In the genomic region with DNA sequence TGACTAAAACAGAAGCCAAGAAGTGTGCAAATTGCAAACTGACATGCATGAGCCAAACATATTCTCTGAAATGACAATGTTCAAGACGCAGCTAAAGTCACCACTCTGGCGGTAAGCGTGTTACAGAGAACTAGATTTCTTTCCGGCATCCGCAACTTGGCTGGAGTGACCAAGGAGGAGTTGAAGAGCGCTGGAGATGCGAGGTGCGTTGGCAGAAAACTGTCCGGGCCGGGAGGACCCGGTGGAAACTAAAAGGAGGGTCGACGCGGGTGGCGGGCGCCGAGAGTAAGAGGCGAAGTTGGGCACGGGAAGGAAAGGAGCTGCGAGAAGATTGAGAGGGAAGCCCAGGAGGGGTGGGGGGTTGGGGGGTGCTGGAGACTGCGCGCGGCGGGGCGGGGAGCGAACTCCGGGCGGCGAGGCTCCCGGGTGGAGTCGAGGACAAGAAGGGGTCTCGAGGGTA, we compare ENCODE assay signal across 8 cellular contexts. TPM values are rescaled to one million over a fixed set of nuclear protein-coding genes. Genes with fewer than 3 reads are reported as not detected.
A peak's percentile ranks its signal among the peaks of the same experiment; 100 is the strongest.
DNase-seq lines count a peak whose midpoint lies in the region; ATAC-seq, FAIRE-seq and TF ChIP-seq lines count a peak whose summit lies in the region.

No MANE protein-coding gene starts in this region.

- H3K79me2 ChIP-seq in endothelial cell of umbilical vein (ENCODE audit: control insufficient read depth, insufficient read depth, low read length): peaks cover 9% of the 10 kb centered on the region

- DNase-seq in A172 (ENCODE audit: low spot score): peak; percentile 20
- peak; percentile 54 for DNase-seq in GM13977 (ENCODE audit: low spot score)
- peak; percentile 19 to 36 for DNase-seq in activated CD4-positive, alpha-beta T cell treated with anti-CD3 and anti-CD28 coated beads for 4 hours
- DNase-seq in endothelial cell of umbilical vein (ENCODE audit: low read depth, low spot score): no peak
- DNase-seq in natural killer cell: peak; percentile 26
- no peak for DNase-seq in middle frontal gyrus (ENCODE audit: extremely low spot score, low spot score)

- H3K9me3 Mint-ChIP-seq in natural killer cell: no peaks in the 10 kb centered on the region

- CTCF ChIA-PET in endothelial cell of umbilical vein (lab: Charles Lee): no interaction called here

- dilution Hi-C loops in endothelial cell of umbilical vein (cut with MboI; ENCODE audit: extremely low pct_ligation_motif_present, low sequenced_read_pairs): no loop called here

- peak overlapping the region; percentile 77 to 94 for H3K27ac Mint-ChIP-seq in natural killer cell

- no peak for TF ChIP-seq POLR2A in endothelial cell of umbilical vein (IDR thresholded peaks at IDR 0.05; ENCODE audit: low read depth, low read length)

- ATAC-seq in natural killer cell (peak; percentile 27 to 36 (median 30)), HG03039 (IDR thresholded peaks at IDR 0.05; ENCODE audit: unreplicated experiment) (no peak)

- TSS peak; percentile 36 for BruUV-seq in endothelial cell of umbilical vein (replicated peaks; lab: Mats Ljungman, UMichigan)

- H2AFZ ChIP-seq in endothelial cell of umbilical vein (ENCODE audit: low read depth, low read length): peak overlapping the region; percentile 65

- no peak overlapping the region for H3K27ac ChIP-seq in HUES48 (ENCODE audit: low read depth, low read length)
- peak overlapping the region; percentile 74 for H3K27ac ChIP-seq in endothelial cell of umbilical vein (ENCODE audit: insufficient read depth, low read depth, low read length)

- peak overlapping the region; percentile 97 for H3K4me3 Mint-ChIP-seq in natural killer cell

- FAIRE-seq in endothelial cell of umbilical vein (lab: Jason Lieb, UNC): peak; percentile 85

- intact Hi-C loops in endothelial cell of umbilical vein (cut with micrococcal nuclease): loop anchor here (2.0 to 10.0 kb wide), 5 partner anchors 47 to 1000 kb away; partner anchors contain the start of genes RBPJ and STIM2
- intact Hi-C loops in natural killer cell (cut with micrococcal nuclease): loop anchor here (2.0 kb wide), 1 partner anchor 51 kb away; no protein-coding TSS in a partner anchor

- no peaks in the 10 kb centered on the region for H3K27me3 Mint-ChIP-seq in natural killer cell (ENCODE audit: low read depth in 2 of 2)

- no peaks in the 10 kb centered on the region for H3K36me3 Mint-ChIP-seq in natural killer cell

- no peaks in the 10 kb centered on the region for H4K20me1 ChIP-seq in endothelial cell of umbilical vein (replicated peaks; ENCODE audit: control insufficient read depth, extremely low read depth, insufficient read depth, low read length)

- in situ Hi-C loops in GM13977 (cut with MboI; ENCODE audit: low pct_unique_long_range_greater_than_20kb, low sequenced_read_pairs, unreplicated experiment): no loop called here

- TF ChIP-seq CTCF in GM13977 (IDR thresholded peaks at IDR 0.05; ENCODE audit: extremely low read depth, insufficient read depth, missing control alignments) (no peak), endothelial cell of umbilical vein (IDR thresholded peaks at IDR 0.05; ENCODE audit: extremely low read depth in 1 of 2, insufficient read depth in 1 of 2, low read depth in 1 of 2, low read length in 2 of 2) (no peak), natural killer cell (IDR thresholded peaks at IDR 0.05) (no peak)

- H3K4me2 ChIP-seq in endothelial cell of umbilical vein (ENCODE audit: insufficient read depth, low read length): peak overlapping the region; percentile 91

- H3K9me3 ChIP-seq in HUES48 (ENCODE audit: control insufficient read depth, insufficient read depth, low read length) (no peaks in the 10 kb centered on the region), endothelial cell of umbilical vein (replicated peaks; ENCODE audit: control insufficient read depth, insufficient read depth, low read length) (no peaks in the 10 kb centered on the region)

- H3K9me1 ChIP-seq in endothelial cell of umbilical vein (replicated peaks; ENCODE audit: control insufficient read depth, extremely low read depth, insufficient read depth, low read length): no peaks in the 10 kb centered on the region

- H3K4me1 ChIP-seq in HUES48 (ENCODE audit: control insufficient read depth, insufficient read depth, low read length) (peaks cover 28% of the 10 kb centered on the region), endothelial cell of umbilical vein (ENCODE audit: control insufficient read depth, extremely low read depth, insufficient read depth, low read length) (peaks cover 37% of the 10 kb centered on the region)

- POLR2A ChIA-PET in endothelial cell of umbilical vein (lab: Charles Lee): no interaction called here

- H3K36me3 ChIP-seq in HUES48 (ENCODE audit: control insufficient read depth, insufficient read depth, low read length) (no peaks in the 10 kb centered on the region), endothelial cell of umbilical vein (ENCODE audit: control insufficient read depth in 2 of 2, extremely low read depth in 1 of 2, insufficient read depth in 2 of 2, low read length in 2 of 2) (no peaks in the 10 kb centered on the region)

- H3K9ac ChIP-seq in HUES48 (ENCODE audit: low read depth, low read length): peak overlapping the region; percentile 63; the same call in 1 of the 2 replicates
- peak overlapping the region; percentile 87 for H3K9ac ChIP-seq in endothelial cell of umbilical vein (replicated peaks; ENCODE audit: extremely low read depth, insufficient read depth, low read length)

- H3K4me3 ChIP-seq in HUES48 (ENCODE audit: low read depth, low read length) (peak overlapping the region; percentile 75), endothelial cell of umbilical vein (replicated peaks in 1 of 3; ENCODE audit: insufficient read depth in 1 of 3, low read depth in 1 of 3, low read length in 3 of 3) (peak overlapping the region; percentile 52 to 92 (median 80))

- H3K27me3 ChIP-seq in HUES48 (ENCODE audit: control insufficient read depth, insufficient read depth, low read length) (peaks cover 16% of the 10 kb centered on the region), endothelial cell of umbilical vein (ENCODE audit: control insufficient read depth in 2 of 2, insufficient read depth in 2 of 2, low read length in 2 of 2) (no peaks in the 10 kb centered on the region)

- peaks cover 45 to 57% of the 10 kb centered on the region in 2 donors for H3K4me1 Mint-ChIP-seq in natural killer cell

TF ChIP-seq in endothelial cell of umbilical vein, 7 proteins besides CTCF, POLR2A, EP300 and RAD21:
- TF ChIP-seq JUN (IDR thresholded peaks at IDR 0.05; ENCODE audit: borderline replicate concordance, insufficient read depth, insufficient read length, low read depth): no peak
- peak; percentile 7 for TF ChIP-seq POLR2AphosphoS5 (IDR thresholded peaks at IDR 0.05; ENCODE audit: insufficient read depth, low read depth, low read length)

RNA-seq across cellular contexts. Expression of gene SEL1L3, which starts 0.8 kb away (rescaled TPM):
- 66.6 and 67.0 TPM in 2 replicates for total RNA-seq in A172 (2014; rRNA removed; shearing (Covaris generic))
- total RNA-seq in endothelial cell of umbilical vein: 91.1 and 122 TPM in 2 replicates
- 47.7 and 53.4 TPM in 2 replicates for polyA plus RNA-seq in endothelial cell of umbilical vein
- polyA plus RNA-seq in endothelial cell of umbilical vein (2011; cell fraction: cytosol; rRNA removed): 42.6 and 50.0 TPM in 2 replicates
- polyA plus RNA-seq in endothelial cell of umbilical vein (2011; cell fraction: nucleus; rRNA removed): 67.9 and 78.6 TPM in 2 replicates
- polyA plus RNA-seq in endothelial cell of umbilical vein (2012): 61.5 and 69.0 TPM in 2 replicates
- 132 and 170 TPM in 2 replicates for polyA minus RNA-seq in endothelial cell of umbilical vein
- 10.4 TPM for polyA minus RNA-seq in endothelial cell of umbilical vein (2011; cell fraction: cytosol; rRNA and poly(A)+ RNA removed)
- polyA minus RNA-seq in endothelial cell of umbilical vein (2011; cell fraction: nucleus; rRNA and poly(A)+ RNA removed): 124 and 188 TPM in 2 replicates
- 10 to 100 TPM; 45.4 to 61.0 (median 45.7) TPM for total RNA-seq in natural killer cell

RNA-seq across cellular contexts. Expression of gene SMIM20, which starts 52.0 kb away (rescaled TPM):
- total RNA-seq in A172 (2014; rRNA removed; shearing (Covaris generic)): 44.7 and 51.7 TPM in 2 replicates
- total RNA-seq in endothelial cell of umbilical vein: 18.1 and 19.2 TPM in 2 replicates
- 6.8 and 10.2 TPM in 2 replicates for polyA plus RNA-seq in endothelial cell of umbilical vein
- 14.1 and 15.0 TPM in 2 replicates for polyA plus RNA-seq in endothelial cell of umbilical vein (2011; cell fraction: cytosol; rRNA removed)
- 4.7 and 5.9 TPM in 2 replicates for polyA plus RNA-seq in endothelial cell of umbilical vein (2011; cell fraction: nucleus; rRNA removed)
- polyA plus RNA-seq in endothelial cell of umbilical vein (2012): 11.6 and 15.0 TPM in 2 replicates
- 1.5 and 2.1 TPM in 2 replicates for polyA minus RNA-seq in endothelial cell of umbilical vein
- 5.8 TPM for polyA minus RNA-seq in endothelial cell of umbilical vein (2011; cell fraction: cytosol; rRNA and poly(A)+ RNA removed)
- 1.9 and 4.0 TPM in 2 replicates for polyA minus RNA-seq in endothelial cell of umbilical vein (2011; cell fraction: nucleus; rRNA and poly(A)+ RNA removed)
- 10 to 100 TPM; 10.3 to 11.5 (median 10.3) TPM for total RNA-seq in natural killer cell

Comparison
In these comparisons a context has a peak if more than half of its experiments do, and no peak if none do; other contexts are left out.
1. DNase-seq: peak in A172 (single experiment), GM13977 (single experiment), activated CD4-positive, alpha-beta T cell treated with anti-CD3 and anti-CD28 coated beads for 4 hours (2 of 2) and natural killer cell (single experiment); none in endothelial cell of umbilical vein (single experiment) and middle frontal gyrus (single experiment).